1 cellular context compared by ENCODE assay signal in genomic region chr1:167658574-167659328, GRCh38.
TF ChIP-seq lines count a peak whose summit lies in the region.

No MANE protein-coding gene starts in this region.

TF ChIP-seq in K562, 482 proteins besides CTCF, POLR2A, EP300 and RAD21 (continued from another document):
- peak; percentile 37; the same call in 1 of the 2 replicates for TF ChIP-seq EHMT2 (IDR thresholded peaks at IDR 0.05)
- no peak for TF ChIP-seq PBX2 (CRISPR knock-in tag; IDR thresholded peaks at IDR 0.05; ENCODE audit: low read depth)
- peak; percentile 56; the same call in 1 of the 2 replicates for TF ChIP-seq PBX2 (tag; conservative IDR thresholded peaks at IDR 0.05; ENCODE audit: low read depth)
- no peak for TF ChIP-seq CREB3 (tag; conservative IDR thresholded peaks at IDR 0.05; ENCODE audit: low read depth)
- no peak for TF ChIP-seq RBFOX2 (IDR thresholded peaks at IDR 0.05; ENCODE audit: low read depth, low read length)
- no peak for TF ChIP-seq ZNF57 (CRISPR knock-in tag; IDR thresholded peaks at IDR 0.05)
- TF ChIP-seq STAT5B (CRISPR knock-in tag; IDR thresholded peaks at IDR 0.05): no peak
- peak; percentile 41 for TF ChIP-seq CBFA2T3 (IDR thresholded peaks at IDR 0.05)
- TF ChIP-seq ELF1 (tag; IDR thresholded peaks at IDR 0.05): no peak
- no peak for TF ChIP-seq HDAC6 (IDR thresholded peaks at IDR 0.05; ENCODE audit: low read depth, low read length)
- TF ChIP-seq ZNF316 (IDR thresholded peaks at IDR 0.05): no peak
- TF ChIP-seq FOXK2 (conservative IDR thresholded peaks at IDR 0.05 in 1 of 2, IDR thresholded peaks at IDR 0.05 in 1 of 2; ENCODE audit: low read depth in 2 of 2): no peak
- 0 out of 2 replicates have a peak, but pooled peaks have one; percentile 7 for TF ChIP-seq HMBOX1 (IDR thresholded peaks at IDR 0.05)
- TF ChIP-seq THRAP3 (IDR thresholded peaks at IDR 0.05; ENCODE audit: borderline replicate concordance): no peak
- no peak for TF ChIP-seq ZNF589 (CRISPR knock-in tag; IDR thresholded peaks at IDR 0.05; ENCODE audit: low read depth)
- TF ChIP-seq WHSC1 (IDR thresholded peaks at IDR 0.05; ENCODE audit: low read length): no peak
- no peak for TF ChIP-seq ZNF12 (CRISPR knock-in tag; IDR thresholded peaks at IDR 0.05)
- TF ChIP-seq FOXP4 (CRISPR knock-in tag; IDR thresholded peaks at IDR 0.05; ENCODE audit: borderline replicate concordance): no peak
- no peak for TF ChIP-seq SIRT6 (IDR thresholded peaks at IDR 0.05; ENCODE audit: low read depth, low read length)
- TF ChIP-seq RCOR1 (IDR thresholded peaks at IDR 0.05; ENCODE audit: borderline replicate concordance in 1 of 2, low read depth in 2 of 2, low read length in 2 of 2): peak in 1 of 2 experiments; percentile 87; a peak in 2 of 4 replicates
- peak; percentile 43; the same call in 1 of the 2 replicates for TF ChIP-seq ESRRA (IDR thresholded peaks at IDR 0.05; ENCODE audit: borderline replicate concordance, low read depth)
- no peak for TF ChIP-seq CTBP1 (IDR thresholded peaks at IDR 0.05; ENCODE audit: borderline replicate concordance)
- no peak for TF ChIP-seq CHD1 (IDR thresholded peaks at IDR 0.05; ENCODE audit: low read length)
- TF ChIP-seq NR2C2 (CRISPR knock-in tag; IDR thresholded peaks at IDR 0.05): no peak
- no peak for TF ChIP-seq NR2C2 (tag; IDR thresholded peaks at IDR 0.05)
- peak; percentile 42; the same call in 1 of the 2 replicates for TF ChIP-seq ZEB2 (IDR thresholded peaks at IDR 0.05)
